Comparison of ENCODE assay signal across 9 cellular contexts in the genomic region with DNA sequence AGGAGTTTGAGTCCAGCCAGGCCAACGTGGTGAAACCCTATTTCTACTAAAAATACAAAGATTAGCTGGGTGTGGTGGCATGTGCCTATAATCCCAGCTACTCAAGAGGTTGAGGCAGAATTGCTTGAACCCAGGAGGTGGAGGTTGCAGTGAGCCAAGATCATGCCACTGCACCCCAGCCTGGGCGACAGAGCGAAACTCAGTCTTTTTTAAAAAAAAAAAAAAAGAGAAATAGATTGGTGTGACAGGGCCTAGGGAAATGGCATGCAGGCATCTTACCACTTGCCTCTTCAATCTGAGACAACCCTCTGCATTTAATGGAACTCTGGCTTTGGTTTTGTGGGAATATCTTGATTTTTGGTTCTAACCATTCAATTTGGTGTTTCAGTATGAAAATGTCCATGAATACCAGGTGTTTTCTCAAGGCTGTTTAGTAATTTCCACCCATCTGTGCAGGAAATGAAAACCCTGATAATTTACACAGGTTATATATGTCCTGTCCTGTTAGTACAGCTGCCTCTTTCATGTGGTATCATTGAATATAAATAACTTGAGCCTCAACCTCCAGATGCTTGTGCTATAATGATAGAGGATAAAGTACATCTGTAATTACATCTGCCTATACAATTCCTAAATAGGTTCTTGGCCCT. TPM values are rescaled to one million over a fixed set of nuclear protein-coding genes. Genes with fewer than 3 reads are reported as not detected.
DNase-seq lines count a peak whose midpoint lies in the region; ATAC-seq and TF ChIP-seq lines count a peak whose summit lies in the region.
"Had no signal": no experiment of that assay in that cellular context is flagged by ENCODE, and none has a peak within 500 bp of the region (broad histone marks: within the 10 kb centered on the region; RNA-seq: fewer than 3 reads in every experiment).

No MANE protein-coding gene starts in this region.

- no peak overlapping the region for H3K4me3 ChIP-seq in GM12865 (ENCODE audit: low read depth, low read length)
- peak overlapping the region; percentile 6 for H3K4me3 ChIP-seq in Loucy (ENCODE audit: low read length, poor library complexity, severe bottlenecking)
- H3K4me3 ChIP-seq in neural progenitor cell, result no peak overlapping the region

- no peak for TF ChIP-seq CTCF in GM12865 (IDR thresholded peaks at IDR 0.05; ENCODE audit: insufficient read depth, low read depth, low read length, missing control alignments)
- TF ChIP-seq CTCF in Loucy (conservative IDR thresholded peaks at IDR 0.05; ENCODE audit: low read length), result no peak
- TF ChIP-seq CTCF in neural progenitor cell (IDR thresholded peaks at IDR 0.05), result no peak

- peak; percentile 61 for ATAC-seq in GM21447 (IDR thresholded peaks at IDR 0.05; ENCODE audit: unreplicated experiment)

- H4K20me1 ChIP-seq in Loucy (ENCODE audit: insufficient read depth, low read length, poor library complexity, severe bottlenecking) (peaks cover 30% of the 10 kb centered on the region), neural progenitor cell (ENCODE audit: low read depth) (no peaks in the 10 kb centered on the region)

- H2AFZ ChIP-seq in Loucy (ENCODE audit: low read length), result no peak overlapping the region
- H2AFZ ChIP-seq in neural progenitor cell (replicated peaks), result no peak overlapping the region

- H3K27me3 ChIP-seq in Loucy (ENCODE audit: insufficient read depth, low read length, poor library complexity, severe bottlenecking) (no peaks in the 10 kb centered on the region), neural progenitor cell (no peaks in the 10 kb centered on the region)

- H3K9me2 ChIP-seq in Loucy (replicated peaks; ENCODE audit: low read depth, low read length), result no peaks in the 10 kb centered on the region

- H3K4me1 Mint-ChIP-seq in neural progenitor cell, result peaks cover 6% of the 10 kb centered on the region

- H3K9ac ChIP-seq in Loucy (ENCODE audit: low read depth, low read length, poor library complexity, severe bottlenecking) (no peak overlapping the region), neural progenitor cell (no peak overlapping the region)

- peaks cover 45% of the 10 kb centered on the region for H3K79me2 ChIP-seq in Loucy (ENCODE audit: insufficient read depth, low read length)
- H3K79me2 ChIP-seq in neural progenitor cell (ENCODE audit: low read depth), result peaks cover 4% of the 10 kb centered on the region

- no peak overlapping the region for H3K27ac Mint-ChIP-seq in neural progenitor cell

- no peaks in the 10 kb centered on the region for H3K9me3 ChIP-seq in Loucy (ENCODE audit: insufficient read depth, low read depth, low read length)
- H3K9me3 ChIP-seq in neural progenitor cell (ENCODE audit: low read depth), result no peaks in the 10 kb centered on the region

- H3F3A ChIP-seq in Loucy (ENCODE audit: low read depth) (peaks cover 36% of the 10 kb centered on the region), neural progenitor cell (ENCODE audit: low read depth) (peaks cover 47% of the 10 kb centered on the region)

- H3K4me2 ChIP-seq in Loucy (ENCODE audit: low read depth, low read length, poor library complexity, severe bottlenecking) (peak overlapping the region; percentile 64), neural progenitor cell (no peak overlapping the region)

- DNase-seq in GM12865 (ENCODE audit: low read depth) (peak; percentile 85), epithelial cell of prostate (ENCODE audit: low read depth, low spot score) (no peak), islet precursor cell (no peak), neural progenitor cell (ENCODE audit: low spot score) (no peak), NCI-H1105 treated with DMSO at 0.1 percent for 48 hours (lab: John Stamatoyannopoulos, UW) (no peak), kidney tubule cell (ENCODE audit: low spot score) (no peak)
- DNase-seq: activated CD4-positive, alpha-beta T cell treated with anti-CD3 and anti-CD28 coated beads for 1 hour had no signal

- H3K36me3 ChIP-seq in Loucy (ENCODE audit: insufficient read depth, low read length), result peaks cover 52% of the 10 kb centered on the region
- H3K36me3 ChIP-seq in neural progenitor cell, result peaks cover 7% of the 10 kb centered on the region

- peaks cover 40% of the 10 kb centered on the region for H3K36me3 Mint-ChIP-seq in neural progenitor cell

- peaks cover 3% of the 10 kb centered on the region for H3K27me3 Mint-ChIP-seq in neural progenitor cell (ENCODE audit: insufficient read depth, low read depth)

- peaks cover 59% of the 10 kb centered on the region for H3K4me1 ChIP-seq in Loucy (ENCODE audit: insufficient read depth, low read length, poor library complexity, severe bottlenecking)
- no peaks in the 10 kb centered on the region for H3K4me1 ChIP-seq in neural progenitor cell

- H3K27ac ChIP-seq in epithelial cell of prostate (peak overlapping the region; percentile 33), neural progenitor cell (no peak overlapping the region)

- H3K9me3 Mint-ChIP-seq in neural progenitor cell, result no peaks in the 10 kb centered on the region

- no peak overlapping the region for H3K4me3 Mint-ChIP-seq in neural progenitor cell

RNA-seq across cellular contexts. Expression of a gene that starts 8.4 kb away (rescaled TPM):
- total RNA-seq in neural progenitor cell (ENCODE audit: low replicate concordance), result 72.7 and 73.9 TPM in 2 replicates

RNA-seq across cellular contexts. Expression of a gene that starts 19.5 kb away (rescaled TPM):
- total RNA-seq in neural progenitor cell (ENCODE audit: low replicate concordance), result 59.1 and 80.2 TPM in 2 replicates

RNA-seq across cellular contexts. Expression of a gene that starts 50.1 kb away (rescaled TPM):
- total RNA-seq in neural progenitor cell (ENCODE audit: low replicate concordance), result 19.0 and 29.7 TPM in 2 replicates

RNA-seq across cellular contexts. Expression of a gene that starts 50.3 kb away (rescaled TPM):
- total RNA-seq in neural progenitor cell (ENCODE audit: low replicate concordance), result 48.7 and 94.4 TPM in 2 replicates
